Comparison of ENCODE assay signal across 13 cellular contexts in the genomic region with DNA sequence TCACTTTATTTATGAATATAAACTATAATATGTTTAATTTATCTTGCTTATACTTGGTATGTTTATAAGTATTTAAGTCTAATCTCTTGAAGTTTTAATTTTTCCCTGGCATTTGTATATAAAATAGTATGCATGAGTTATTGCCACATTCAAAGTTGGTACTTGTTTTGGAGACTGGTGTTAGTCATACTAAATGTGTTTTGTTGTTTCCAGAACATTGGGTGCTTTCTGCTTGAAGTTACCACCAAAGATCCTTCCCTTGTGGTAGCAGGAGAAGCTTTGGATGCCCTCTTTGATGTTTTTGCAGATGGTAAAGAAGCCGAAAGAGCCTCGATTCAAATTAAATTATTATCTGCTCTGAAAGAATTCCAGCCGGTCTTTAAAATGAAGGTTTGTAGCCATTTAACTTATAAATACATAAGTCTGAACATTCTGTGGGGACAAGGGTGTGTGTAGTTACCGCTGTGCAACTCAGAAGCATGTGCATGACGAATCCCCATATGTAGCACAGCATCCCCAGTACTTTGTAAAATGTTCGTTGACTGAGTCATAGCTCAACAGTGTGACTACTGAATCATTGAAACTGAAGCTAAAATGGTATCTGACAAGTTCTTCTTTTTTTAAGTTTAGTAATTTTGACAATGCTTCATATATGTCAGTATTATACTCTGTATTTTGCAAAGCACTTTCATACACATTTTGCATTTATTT. TPM values are rescaled to one million over a fixed set of nuclear protein-coding genes. Genes with fewer than 3 reads are reported as not detected.
A peak's percentile ranks its signal among the peaks of the same experiment; 100 is the strongest.
DNase-seq lines count a peak whose midpoint lies in the region; ATAC-seq and TF ChIP-seq lines count a peak whose summit lies in the region.
"Had no signal": no experiment of that assay in that cellular context is flagged by ENCODE, and none has a peak within 500 bp of the region (broad histone marks: within the 10 kb centered on the region; RNA-seq: fewer than 3 reads in every experiment).

No MANE protein-coding gene starts in this region.

- no peaks in the 10 kb centered on the region for H4K20me1 ChIP-seq in PC-3 (ENCODE audit: low read length)

- no peaks in the 10 kb centered on the region for H3F3A ChIP-seq in PC-3 (ENCODE audit: low read length, unreplicated experiment)

- DNase-seq in AG08396 (ENCODE audit: low spot score) (peak; percentile 54), HS-27A (ENCODE audit: low read depth) (peak; percentile 61), epithelial cell of esophagus (ENCODE audit: low read depth) (peak; percentile 85), NCI-H187 (lab: John Stamatoyannopoulos, UW) (no peak), Peyer's patch (no peak), posterior cingulate gyrus (no peak), PC-3 (no peak)
- DNase-seq: DMS79 treated with DMSO at 0.1 percent for 48 hours, lower lobe of right lung, NCI-H1417, tibial artery had no signal

- TF ChIP-seq POLR2A in Peyer's patch (IDR thresholded peaks at IDR 0.05): no peak

- POLR2A ChIA-PET in PC-3 (lab: Charles Lee; ENCODE audit: unreplicated experiment): no interaction called here

- H3K36me3 ChIP-seq in Peyer's patch (peaks cover 0 to 56% (median 0%) of the 10 kb centered on the region in 3 donors), PC-3 (ENCODE audit: low read depth, low read length) (peaks cover 10% of the 10 kb centered on the region)

- H3K9me2 ChIP-seq in PC-3 (replicated peaks; ENCODE audit: low read length): no peaks in the 10 kb centered on the region

- H3K4me3 ChIP-seq in epithelial cell of esophagus (ENCODE audit: low read length) (no peak overlapping the region), Peyer's patch (no peak overlapping the region), PC-3 (ENCODE audit: low read length) (no peak overlapping the region)
- H3K4me3 ChIP-seq: GM23338, lower lobe of right lung, tibial artery had no signal

- H3K4me2 ChIP-seq in PC-3 (ENCODE audit: low read length): no peak overlapping the region
- H3K4me2 ChIP-seq: GM23338 had no signal

- no peaks in the 10 kb centered on the region for H3K4me1 ChIP-seq in Peyer's patch
- no peaks in the 10 kb centered on the region for H3K4me1 ChIP-seq in PC-3 (ENCODE audit: insufficient read depth, low read length)
- H3K4me1 ChIP-seq: lower lobe of right lung, tibial artery had no signal

- peak; percentile 77 for ATAC-seq in GM18858 (IDR thresholded peaks at IDR 0.05; ENCODE audit: unreplicated experiment)
- ATAC-seq in PC-3: no peak
- ATAC-seq: GM23338, lower lobe of right lung had no signal

- no peaks in the 10 kb centered on the region for H3K9me3 ChIP-seq in Peyer's patch
- no peaks in the 10 kb centered on the region for H3K9me3 ChIP-seq in PC-3 (ENCODE audit: low read length)
- H3K9me3 ChIP-seq: lower lobe of right lung, tibial artery had no signal

- CTCF ChIA-PET in PC-3 (lab: Charles Lee): no interaction called here

- H3K27me3 ChIP-seq in Peyer's patch (no peaks in the 10 kb centered on the region), PC-3 (ENCODE audit: low read length) (no peaks in the 10 kb centered on the region)
- H3K27me3 ChIP-seq: tibial artery had no signal

- no peak for TF ChIP-seq CTCF in epithelial cell of esophagus (IDR thresholded peaks at IDR 0.05; ENCODE audit: insufficient read depth, low read depth, low read length, missing control alignments)
- no peak for TF ChIP-seq CTCF in Peyer's patch (IDR thresholded peaks at IDR 0.05)
- no peak for TF ChIP-seq CTCF in PC-3 (conservative IDR thresholded peaks at IDR 0.05; ENCODE audit: low read depth, low read length)

- BruUV-seq in PC-3 (replicated peaks; lab: Mats Ljungman, UMichigan): no TSS peak

- H3K27ac ChIP-seq in Peyer's patch: no peak overlapping the region
- H3K27ac ChIP-seq in PC-3 (ENCODE audit: low read length): no peak overlapping the region
- H3K27ac ChIP-seq: lower lobe of right lung, tibial artery had no signal

- no peaks in the 10 kb centered on the region for H3K79me2 ChIP-seq in PC-3 (ENCODE audit: low read length)

- H3K9ac ChIP-seq in PC-3 (ENCODE audit: low read length): no peak overlapping the region

- H2AFZ ChIP-seq in PC-3 (ENCODE audit: low read length): no peak overlapping the region
- H2AFZ ChIP-seq: GM23338 had no signal

- intact Hi-C loops in posterior cingulate gyrus (cut with DNase I): no loop called here
- intact Hi-C loops in PC-3 (cut with micrococcal nuclease): no loop called here

RNA-seq across cellular contexts. Expression of a gene that starts 36.4 kb away (rescaled TPM):
- total RNA-seq in Peyer's patch: 10 to 100 TPM; 22.4 to 39.7 (median 29.6) TPM
- 18.7 and 19.0 TPM in 2 replicates for total RNA-seq in PC-3 (2014; rRNA removed)

RNA-seq across cellular contexts. Expression of a gene that starts 50.9 kb away (rescaled TPM):
- total RNA-seq in Peyer's patch: 10 to 100 TPM; 10.7 to 30.5 (median 24.7) TPM
- 6.3 and 7.4 TPM in 2 replicates for total RNA-seq in PC-3 (2014; rRNA removed)

Comparison
In these comparisons a context has a peak if more than half of its experiments do, and no peak if none do; other contexts are left out.
1. DNase-seq: peak in AG08396 (single experiment), HS-27A (single experiment) and epithelial cell of esophagus (single experiment); none in NCI-H187 (0 of 2), Peyer's patch (0 of 3), posterior cingulate gyrus (0 of 10) and PC-3 (single experiment).